1 cellular context compared by ENCODE assay signal in the genomic region with DNA sequence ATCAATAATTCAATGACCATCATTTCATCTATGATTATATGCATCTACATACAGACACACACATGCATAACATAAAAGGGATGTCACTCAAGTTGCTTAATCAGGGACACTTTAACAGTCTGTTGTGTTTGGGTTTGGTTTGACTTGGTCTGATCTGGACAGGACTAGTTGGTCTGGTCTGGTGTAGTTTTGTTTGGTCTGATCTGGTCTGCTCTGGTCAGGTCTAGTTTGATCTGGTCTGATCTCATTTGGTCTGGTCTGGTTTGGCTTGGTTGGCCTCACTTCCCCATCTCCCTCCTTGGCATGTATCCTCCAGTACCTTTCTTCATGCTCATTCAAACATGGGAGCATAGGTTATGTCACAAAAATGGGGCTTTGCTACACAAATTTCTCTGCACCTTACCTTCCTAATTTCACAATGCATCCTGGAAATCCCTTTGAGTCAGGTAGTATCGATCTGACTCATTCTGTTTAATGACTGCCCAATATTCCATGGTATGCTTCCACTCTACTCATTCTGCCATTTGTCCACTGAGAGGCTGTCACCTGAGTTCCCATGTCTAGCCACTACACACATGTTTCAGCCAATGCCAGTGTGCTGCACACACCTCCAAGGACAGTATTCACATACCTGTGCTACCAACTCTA.
TF ChIP-seq lines count a peak whose summit lies in the region.

No MANE protein-coding gene starts in this region.

TF ChIP-seq in GM12878, 131 proteins besides CTCF, POLR2A, EP300 and RAD21 (continued from another document):
- TF ChIP-seq BHLHE40 (IDR thresholded peaks at IDR 0.05; ENCODE audit: borderline replicate concordance in 1 of 2, low read depth in 2 of 2, low read length in 1 of 2) (no peak), KLF5 (IDR thresholded peaks at IDR 0.05; ENCODE audit: partially characterized antibody) (no peak)
